In genomic region chr21:44858791-44859190, GRCh38 we compare ENCODE assay signal across 22 cellular contexts. TPM values are rescaled to one million over a fixed set of nuclear protein-coding genes. Genes with fewer than 3 reads are reported as not detected.
DNase-seq lines count a peak whose midpoint lies in the region; ATAC-seq and TF ChIP-seq lines count a peak whose summit lies in the region.
"Had no signal": no experiment of that assay in that cellular context is flagged by ENCODE, and none has a peak within 500 bp of the region (broad histone marks: within the 10 kb centered on the region; RNA-seq: fewer than 3 reads in every experiment).

No MANE protein-coding gene starts in this region.

- H3K9me3 ChIP-seq in RWPE2 (ENCODE audit: severe bottlenecking) (no peaks in the 10 kb centered on the region), right cardiac atrium (ENCODE audit: control insufficient read depth, low read length) (no peaks in the 10 kb centered on the region), prostate gland (no peaks in the 10 kb centered on the region)
- H3K9me3 ChIP-seq: thyroid gland had no signal

- WGBS in right cardiac atrium, result 61% methylated on average over 10 of the region's 10 CpGs
- 54% methylated on average over 10 of the region's 10 CpGs for WGBS in prostate gland

- H3K27ac ChIP-seq in C4-2B, result peak overlapping the region; percentile 48
- no peak overlapping the region for H3K27ac ChIP-seq in RWPE2 (ENCODE audit: poor library complexity, severe bottlenecking)
- peak overlapping the region; percentile 4 for H3K27ac ChIP-seq in right cardiac atrium (ENCODE audit: low read length)
- H3K27ac ChIP-seq in prostate gland, result no peak overlapping the region
- H3K27ac ChIP-seq: brain microvascular endothelial cell, HL-60, thyroid gland had no signal

- peak; percentile 25 for DNase-seq in RWPE2 (ENCODE audit: low spot score)
- DNase-seq in right cardiac atrium, result peak in 1 of 3 donors; percentile 45
- peak; percentile 32 for DNase-seq in prostate gland (ENCODE audit: low spot score)
- DNase-seq in NCI-H128 (lab: John Stamatoyannopoulos, UW; ENCODE audit: unreplicated experiment), result no peak
- DNase-seq: activated CD4-positive, alpha-beta T cell treated with anti-CD3 and anti-CD28 coated beads, Interleukin-2, amount 10 ng/mL, durations not matched to agents 7 days and 5 days; activated naive CD4-positive, alpha-beta T cell treated with anti-CD3 and anti-CD28 coated beads, Interleukin-2, amount 10 ng/mL, durations not matched to agents 7 days and 5 days; brain microvascular endothelial cell; effector CD4-positive, alpha-beta T cell; HFFc6; Karpas-422; mesenchymal stem cell; NCI-H1436 treated with DMSO at 0.1 percent for 48 hours; NCI-H446 treated with DMSO at 0.1 percent for 48 hours; NCI-H82; thyroid gland had no signal

- no peaks in the 10 kb centered on the region for H3K27me3 ChIP-seq in RWPE2 (ENCODE audit: insufficient read depth, poor library complexity, severe bottlenecking)
- H3K27me3 ChIP-seq in right cardiac atrium (ENCODE audit: control insufficient read depth, insufficient read depth), result no peaks in the 10 kb centered on the region
- no peaks in the 10 kb centered on the region for H3K27me3 ChIP-seq in prostate gland (replicated peaks; ENCODE audit: insufficient read depth)
- H3K27me3 ChIP-seq: brain microvascular endothelial cell, thyroid gland had no signal

- H3K36me3 ChIP-seq in RWPE2 (ENCODE audit: low read depth) (peaks cover 88% of the 10 kb centered on the region), prostate gland (peaks cover 0 to 23% of the 10 kb centered on the region in 2 donors)

- TF ChIP-seq POLR2A in prostate gland (IDR thresholded peaks at IDR 0.05), result no peak

- intact Hi-C loops in right cardiac atrium (cut with DNase I) (no loop called here), prostate gland (cut with DNase I) (no loop called here)

- ATAC-seq in RWPE2 (ENCODE audit: low read depth), result no peak; the same call in 2 of the 3 replicates
- peak in 1 of 2 donors; percentile 4 for ATAC-seq in right cardiac atrium
- no peak for ATAC-seq in GM21529 (IDR thresholded peaks at IDR 0.05; ENCODE audit: unreplicated experiment)
- no peak for ATAC-seq in HG02870 (IDR thresholded peaks at IDR 0.05; ENCODE audit: unreplicated experiment)
- ATAC-seq in HG02938 (IDR thresholded peaks at IDR 0.05; ENCODE audit: unreplicated experiment), result no peak
- ATAC-seq: GM12878, GM23338 had no signal

- no peak overlapping the region for H3K4me3 ChIP-seq in RWPE2 (ENCODE audit: severe bottlenecking)
- H3K4me3 ChIP-seq in right cardiac atrium (ENCODE audit: low read length), result no peak overlapping the region
- H3K4me3 ChIP-seq in prostate gland, result no peak overlapping the region
- H3K4me3 ChIP-seq: GM12878, GM23338, thyroid gland had no signal

- H3K4me1 ChIP-seq in RWPE2 (ENCODE audit: insufficient read depth, poor library complexity, severe bottlenecking), result no peaks in the 10 kb centered on the region
- peaks cover 9% of the 10 kb centered on the region for H3K4me1 ChIP-seq in right cardiac atrium (ENCODE audit: control insufficient read depth, insufficient read depth, low read length)
- H3K4me1 ChIP-seq in prostate gland (replicated peaks), result no peaks in the 10 kb centered on the region
- H3K4me1 ChIP-seq: thyroid gland had no signal

- TF ChIP-seq CTCF in C4-2B (conservative IDR thresholded peaks at IDR 0.05) (no peak), RWPE2 (IDR thresholded peaks at IDR 0.05; ENCODE audit: poor library complexity, severe bottlenecking) (no peak), prostate gland (IDR thresholded peaks at IDR 0.05) (no peak)

RNA-seq across cellular contexts. Expression of gene PTTG1IP, which starts 14.7 kb away (rescaled TPM):
- 100 to 1,000 TPM; 192 to 206 (median 197) TPM for total RNA-seq in right cardiac atrium
- polyA plus RNA-seq in right cardiac atrium, result 172 TPM
- total RNA-seq in prostate gland, result 100 to 1,000 TPM; 216 to 244 TPM

RNA-seq across cellular contexts. Expression of gene SUMO3, which starts 40.9 kb away (rescaled TPM):
- total RNA-seq in right cardiac atrium (10 to 100 TPM; 74.4 to 87.8 (median 84.1) TPM), prostate gland (10 to 100 TPM; 78.3 to 92.2 TPM)
- polyA plus RNA-seq in right cardiac atrium, result 53.3 TPM

RNA-seq across cellular contexts. Expression of gene UBE2G2, which starts 57.2 kb away (rescaled TPM):
- total RNA-seq in right cardiac atrium (10 to 100 TPM; 57.0 to 69.8 (median 64.7) TPM), prostate gland (10 to 100 TPM; 46.9 to 75.7 TPM)
- 39.6 TPM for polyA plus RNA-seq in right cardiac atrium

Comparison
In these comparisons a context has a peak if more than half of its experiments do, and no peak if none do; other contexts are left out.
1. H3K27ac ChIP-seq: peak in C4-2B (single experiment) and right cardiac atrium (single experiment); none in RWPE2 (single experiment) and prostate gland (0 of 2).